ENCODE assay signal across 12 cellular contexts in genomic region chr15:89812126-89812846, GRCh38. TPM values are rescaled to one million over a fixed set of nuclear protein-coding genes. Genes with fewer than 3 reads are reported as not detected.
DNase-seq lines count a peak whose midpoint lies in the region; ATAC-seq, FAIRE-seq and TF ChIP-seq lines count a peak whose summit lies in the region.
"Had no signal": no experiment of that assay in that cellular context is flagged by ENCODE, and none has a peak within 500 bp of the region (broad histone marks: within the 10 kb centered on the region; RNA-seq: fewer than 3 reads in every experiment).

No MANE protein-coding gene starts in this region.

- H3K9me3 Mint-ChIP-seq in HFFc6: no peaks in the 10 kb centered on the region
- no peaks in the 10 kb centered on the region for H3K9me3 Mint-ChIP-seq in stimulated activated memory B cell treated with anti-CD40 and anti-IgM and Interleukin-4, amounts not matched to agents 10 μg/mL and 1 μg/mL and 100 μg/mL, for 72 hours

- no peak for FAIRE-seq in kidney (lab: Jason Lieb, UNC)

- H3K36me3 Mint-ChIP-seq in HFFc6 (ENCODE audit: low read depth): peaks cover 26% of the 10 kb centered on the region
- H3K36me3 Mint-ChIP-seq in stimulated activated memory B cell treated with anti-CD40 and anti-IgM and Interleukin-4, amounts not matched to agents 10 μg/mL and 1 μg/mL and 100 μg/mL, for 72 hours: peaks cover 14% of the 10 kb centered on the region
- H3K36me3 Mint-ChIP-seq: activated naive CD8-positive, alpha-beta T cell had no signal

- peak; percentile 81 for ATAC-seq in body of pancreas
- peak; percentile 14 for ATAC-seq in stimulated activated memory B cell treated with anti-CD40 and anti-IgM and Interleukin-4, amounts not matched to agents 10 μg/mL and 1 μg/mL and 100 μg/mL, for 72 hours
- ATAC-seq in HG03354 (IDR thresholded peaks at IDR 0.05; ENCODE audit: poor library complexity, severe bottlenecking, unreplicated experiment): no peak
- ATAC-seq: WTC11 had no signal

- H3K9me3 ChIP-seq in body of pancreas (no peaks in the 10 kb centered on the region), kidney (ENCODE audit: control insufficient read depth in 1 of 2, low read length in 2 of 2) (no peaks in the 10 kb centered on the region)

- peak overlapping the region; percentile 94 for H3K4me3 Mint-ChIP-seq in HFFc6
- H3K4me3 Mint-ChIP-seq in stimulated activated memory B cell treated with anti-CD40 and anti-IgM and Interleukin-4, amounts not matched to agents 10 μg/mL and 1 μg/mL and 100 μg/mL, for 72 hours: no peak overlapping the region
- H3K4me3 Mint-ChIP-seq: activated naive CD8-positive, alpha-beta T cell; WTC11 had no signal

- H3K27ac Mint-ChIP-seq in HFFc6: peak overlapping the region; percentile 81
- H3K27ac Mint-ChIP-seq in stimulated activated memory B cell treated with anti-CD40 and anti-IgM and Interleukin-4, amounts not matched to agents 10 μg/mL and 1 μg/mL and 100 μg/mL, for 72 hours: no peak overlapping the region
- H3K27ac Mint-ChIP-seq: activated naive CD8-positive, alpha-beta T cell; WTC11 had no signal

- TF ChIP-seq POLR2A in body of pancreas (IDR thresholded peaks at IDR 0.05): no peak

- DNase-seq in HFFc6 (peak; percentile 61), body of pancreas (peak; percentile 73 to 95 (median 88)), kidney (peak; percentile 76), NAMALWA (ENCODE audit: low spot score) (no peak)
- DNase-seq in activated CD4-positive, alpha-beta T cell treated with anti-CD3 and anti-CD28 coated beads, Interleukin-2, amount 50 U/mL, for 1 hour: no peak
- no peak for DNase-seq in stimulated activated CD4-positive, alpha-beta T cell treated with anti-CD3 and anti-CD28 coated beads, Interleukin-1b, Interleukin-23, amount 100 ng/mL, for 48 hours
- DNase-seq: NCI-H748 treated with DMSO at 0.1 percent for 48 hours, substantia nigra had no signal

- peak overlapping the region in 1 of 2 donors; percentile 65 for H3K9ac ChIP-seq in kidney (ENCODE audit: low read length in 2 of 2)

- H3K27ac ChIP-seq in body of pancreas (peak overlapping the region; percentile 35 to 63 (median 46)), kidney (ENCODE audit: low read depth in 2 of 2, low read length in 2 of 2) (peak overlapping the region; percentile 48 to 71)

- no peak for TF ChIP-seq CTCF in HFFc6 (IDR thresholded peaks at IDR 0.05)
- no peak for TF ChIP-seq CTCF in body of pancreas (IDR thresholded peaks at IDR 0.05)
- no peak for TF ChIP-seq CTCF in kidney (IDR thresholded peaks at IDR 0.05; ENCODE audit: borderline replicate concordance, extremely low read depth, insufficient read depth)

- H3K4me1 ChIP-seq in body of pancreas (peaks cover 50% of the 10 kb centered on the region), kidney (ENCODE audit: control insufficient read depth in 1 of 2, insufficient read depth in 1 of 2, low read depth in 1 of 2, low read length in 2 of 2) (peaks cover 14 to 29% of the 10 kb centered on the region in 2 donors)

- intact Hi-C loops in body of pancreas (cut with DNase I): no loop called here
- intact Hi-C loops in kidney (cut with DNase I): no loop called here

- peaks cover 4% of the 10 kb centered on the region for H3K27me3 Mint-ChIP-seq in HFFc6 (ENCODE audit: insufficient read depth)
- peaks cover 42% of the 10 kb centered on the region for H3K27me3 Mint-ChIP-seq in stimulated activated memory B cell treated with anti-CD40 and anti-IgM and Interleukin-4, amounts not matched to agents 10 μg/mL and 1 μg/mL and 100 μg/mL, for 72 hours

- H3K36me3 ChIP-seq in body of pancreas (replicated peaks in 1 of 2; ENCODE audit: insufficient read depth in 1 of 2, low read depth in 2 of 2) (no peaks in the 10 kb centered on the region), kidney (ENCODE audit: control insufficient read depth in 1 of 2, insufficient read depth in 2 of 2, low read length in 2 of 2) (no peaks in the 10 kb centered on the region)

- peaks cover 78% of the 10 kb centered on the region for H3K4me1 Mint-ChIP-seq in HFFc6 (ENCODE audit: low read depth)
- peaks cover 21% of the 10 kb centered on the region for H3K4me1 Mint-ChIP-seq in stimulated activated memory B cell treated with anti-CD40 and anti-IgM and Interleukin-4, amounts not matched to agents 10 μg/mL and 1 μg/mL and 100 μg/mL, for 72 hours

- H3K4me3 ChIP-seq in body of pancreas (no peak overlapping the region), kidney (ENCODE audit: low read length in 2 of 2) (peak overlapping the region; percentile 37 to 73)

- peaks cover 0 to 4% of the 10 kb centered on the region in 2 donors for H3K27me3 ChIP-seq in body of pancreas

- 53 to 57% methylated on average over 4 to 8 of the region's 8 CpGs for WGBS in body of pancreas, 2 donors

RNA-seq across cellular contexts. Expression of gene ANPEP, which starts 2.4 kb away (rescaled TPM):
- 100 to 1,000 TPM; 502 to 857 (median 524) TPM for total RNA-seq in HFFc6 (2021; fragmentation: NEBNext Ultra II Directional; extraction: Animal tissue kit (Norgen Biotek cat#: 25700))
- 100 to 1,000 TPM; 361 to 733 TPM for total RNA-seq in body of pancreas
- 221 TPM for total RNA-seq in kidney
- polyA plus RNA-seq in kidney (ENCODE audit: insufficient read depth, low read depth, low replicate concordance): 242 TPM

RNA-seq across cellular contexts. Expression of gene MESP2, which starts 36.2 kb away (rescaled TPM):
- under 1 TPM in 3 of 6 experiments, not detected in 3; 0.19 to 0.26 (median 0.21) TPM for total RNA-seq in HFFc6 (2021; fragmentation: NEBNext Ultra II Directional; extraction: Animal tissue kit (Norgen Biotek cat#: 25700))
- total RNA-seq in body of pancreas (1 to 10 TPM in 1 of 2 donors, not detected in 1; 1.8 TPM), kidney (0.47 TPM)
- 0.24 TPM for polyA plus RNA-seq in kidney (ENCODE audit: insufficient read depth, low read depth, low replicate concordance)

Comparison
In these comparisons a context has a peak if more than half of its experiments do, and no peak if none do; other contexts are left out.
1. DNase-seq: peak in HFFc6 (single experiment), body of pancreas (4 of 4) and kidney (single experiment); none in activated CD4-positive, alpha-beta T cell treated with anti-CD3 and anti-CD28 coated beads, Interleukin-2, amount 50 U/mL, for 1 hour (single experiment), NAMALWA (single experiment) and stimulated activated CD4-positive, alpha-beta T cell treated with anti-CD3 and anti-CD28 coated beads, Interleukin-1b, Interleukin-23, amount 100 ng/mL, for 48 hours (single experiment).
2. H3K4me3 ChIP-seq: peak in kidney (2 of 2); none in body of pancreas (0 of 2).